In the genomic region with DNA sequence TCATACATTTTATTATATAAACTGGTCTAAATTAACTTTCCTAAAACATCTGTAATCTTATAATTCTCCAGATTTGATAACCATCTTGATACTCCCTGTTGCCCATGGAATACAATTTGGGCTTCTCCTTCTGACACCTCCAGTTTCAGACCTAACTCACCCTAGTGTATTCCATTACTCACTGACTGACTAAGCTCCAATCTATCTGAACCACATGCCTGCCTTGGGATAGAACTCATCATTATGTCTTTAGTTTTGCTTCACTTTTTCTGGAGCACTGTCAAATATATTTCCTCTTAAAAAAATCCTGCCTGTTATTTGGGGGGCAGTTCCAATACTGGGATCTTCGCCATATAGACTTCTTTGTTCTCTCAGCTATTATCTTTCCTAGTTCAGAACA, we compare ENCODE assay signal across 21 cellular contexts. TPM values are rescaled to one million over a fixed set of nuclear protein-coding genes. Genes with fewer than 3 reads are reported as not detected.
DNase-seq lines count a peak whose midpoint lies in the region; ATAC-seq and TF ChIP-seq lines count a peak whose summit lies in the region.
"Had no signal": no experiment of that assay in that cellular context is flagged by ENCODE, and none has a peak within 500 bp of the region (broad histone marks: within the 10 kb centered on the region; RNA-seq: fewer than 3 reads in every experiment).

No MANE protein-coding gene starts in this region.

- TF ChIP-seq CTCF in fibroblast of lung (conservative IDR thresholded peaks at IDR 0.05 in 1 of 2, IDR thresholded peaks at IDR 0.05 in 1 of 2; ENCODE audit: low read depth in 1 of 2, low read length in 2 of 2) (no peak), sigmoid colon (IDR thresholded peaks at IDR 0.05) (no peak)

- no peak overlapping the region for H3K4me2 ChIP-seq in fibroblast of lung (ENCODE audit: extremely low read depth, insufficient read depth, low read length)

- H4K20me1 ChIP-seq in fibroblast of lung (ENCODE audit: control insufficient read depth, extremely low read depth, insufficient read depth, low read length) = no peaks in the 10 kb centered on the region

- no peaks in the 10 kb centered on the region for H3K36me3 Mint-ChIP-seq in stimulated activated memory B cell treated with anti-CD40 and anti-IgM and Interleukin-4, amounts not matched to agents 10 μg/mL and 1 μg/mL and 100 μg/mL, for 72 hours
- H3K36me3 Mint-ChIP-seq: activated CD4-positive, alpha-beta memory T cell treated with anti-CD3 and anti-CD28 coated beads for 36 hours; WTC11 had no signal

- intact Hi-C loops in sigmoid colon (cut with DNase I) = loop anchor here (10.0 kb wide), 1 partner anchor 1265 kb away; no protein-coding TSS in a partner anchor

- H3K4me1 ChIP-seq in fibroblast of lung (ENCODE audit: control insufficient read depth, extremely low read depth, insufficient read depth, low read length) (peaks cover 3% of the 10 kb centered on the region), sigmoid colon (peaks cover 0 to 57% (median 15%) of the 10 kb centered on the region in 4 donors)
- H3K4me1 ChIP-seq: spleen had no signal

- DNase-seq in ELR (ENCODE audit: low read depth) (peak; percentile 78), RKO (ENCODE audit: low spot score) (peak; percentile 70), fibroblast of lung (ENCODE audit: low read depth in 2 of 2) (peak; percentile 26 to 62), sigmoid colon (no peak), middle frontal gyrus (ENCODE audit: extremely low spot score, low spot score) (no peak), GM19240 (ENCODE audit: insufficient read length, low spot score) (no peak)
- DNase-seq: activated CD4-positive, alpha-beta memory T cell treated with anti-CD3 and anti-CD28 coated beads for 36 hours; activated naive CD4-positive, alpha-beta T cell treated with anti-CD3 and anti-CD28 coated beads for 36 hours; AML-193; aorta; foreskin melanocyte; hypothalamus; left cardiac atrium; midbrain; NCI-H1417; NCI-H748 treated with DMSO at 0.1 percent for 48 hours; spleen; T-helper 2 cell had no signal

- 90 to 97% methylated on average over 1 of the region's 1 CpG for WGBS in sigmoid colon, 2 donors

- H3K79me2 ChIP-seq in fibroblast of lung (ENCODE audit: control insufficient read depth, insufficient read depth, low read length) = no peaks in the 10 kb centered on the region

- no peak overlapping the region for H3K9ac ChIP-seq in fibroblast of lung (ENCODE audit: insufficient read depth, low read length)

- TF ChIP-seq POLR2A in sigmoid colon (IDR thresholded peaks at IDR 0.05) = no peak

- H3K9me3 ChIP-seq in fibroblast of lung (ENCODE audit: control insufficient read depth, insufficient read depth, low read depth, low read length) = no peaks in the 10 kb centered on the region
- H3K9me3 ChIP-seq in sigmoid colon = no peaks in the 10 kb centered on the region
- H3K9me3 ChIP-seq: spleen had no signal

- no peak for ATAC-seq in stimulated activated memory B cell treated with anti-CD40 and anti-IgM and Interleukin-4, amounts not matched to agents 10 μg/mL and 1 μg/mL and 100 μg/mL, for 72 hours
- ATAC-seq: left cardiac atrium, WTC11 had no signal

- H3K4me3 ChIP-seq in fibroblast of lung (replicated peaks in 1 of 4; ENCODE audit: control extremely low read depth in 1 of 4, insufficient read depth in 1 of 4, low read depth in 3 of 4, low read length in 4 of 4) = no peak overlapping the region
- H3K4me3 ChIP-seq in sigmoid colon = no peak overlapping the region
- H3K4me3 ChIP-seq: spleen had no signal

- H3K36me3 ChIP-seq in fibroblast of lung (ENCODE audit: control insufficient read depth, insufficient read depth, low read length) = no peaks in the 10 kb centered on the region
- no peaks in the 10 kb centered on the region for H3K36me3 ChIP-seq in sigmoid colon
- H3K36me3 ChIP-seq: spleen had no signal

- TF ChIP-seq EP300 in sigmoid colon (IDR thresholded peaks at IDR 0.05) = no peak

- no peak overlapping the region for H3K27ac ChIP-seq in fibroblast of lung (ENCODE audit: insufficient read depth, low read length)
- H3K27ac ChIP-seq in sigmoid colon = peak overlapping the region in 3 of 4 donors; percentile 83 to 91 (median 87)
- H3K27ac ChIP-seq: spleen had no signal

- H3K27me3 ChIP-seq in fibroblast of lung (ENCODE audit: control insufficient read depth, insufficient read depth, low read length) (no peaks in the 10 kb centered on the region), sigmoid colon (no peaks in the 10 kb centered on the region)
- H3K27me3 ChIP-seq: spleen had no signal

- H3K4me3 Mint-ChIP-seq in stimulated activated memory B cell treated with anti-CD40 and anti-IgM and Interleukin-4, amounts not matched to agents 10 μg/mL and 1 μg/mL and 100 μg/mL, for 72 hours = no peak overlapping the region
- H3K4me3 Mint-ChIP-seq: activated CD4-positive, alpha-beta memory T cell treated with anti-CD3 and anti-CD28 coated beads for 36 hours; activated naive CD4-positive, alpha-beta T cell treated with anti-CD3 and anti-CD28 coated beads for 36 hours; WTC11 had no signal

- no peak overlapping the region for H3K27ac Mint-ChIP-seq in stimulated activated memory B cell treated with anti-CD40 and anti-IgM and Interleukin-4, amounts not matched to agents 10 μg/mL and 1 μg/mL and 100 μg/mL, for 72 hours
- H3K27ac Mint-ChIP-seq: activated CD4-positive, alpha-beta memory T cell treated with anti-CD3 and anti-CD28 coated beads for 36 hours; activated naive CD4-positive, alpha-beta T cell treated with anti-CD3 and anti-CD28 coated beads for 36 hours; WTC11 had no signal

- no peak overlapping the region for H2AFZ ChIP-seq in fibroblast of lung (ENCODE audit: low read length)

- no peaks in the 10 kb centered on the region for H3K4me1 Mint-ChIP-seq in stimulated activated memory B cell treated with anti-CD40 and anti-IgM and Interleukin-4, amounts not matched to agents 10 μg/mL and 1 μg/mL and 100 μg/mL, for 72 hours
- H3K4me1 Mint-ChIP-seq: WTC11 had no signal

- H3K27me3 Mint-ChIP-seq in stimulated activated memory B cell treated with anti-CD40 and anti-IgM and Interleukin-4, amounts not matched to agents 10 μg/mL and 1 μg/mL and 100 μg/mL, for 72 hours = no peaks in the 10 kb centered on the region

- H3K9me3 Mint-ChIP-seq in stimulated activated memory B cell treated with anti-CD40 and anti-IgM and Interleukin-4, amounts not matched to agents 10 μg/mL and 1 μg/mL and 100 μg/mL, for 72 hours = no peaks in the 10 kb centered on the region
- H3K9me3 Mint-ChIP-seq: activated CD4-positive, alpha-beta memory T cell treated with anti-CD3 and anti-CD28 coated beads for 36 hours; activated naive CD4-positive, alpha-beta T cell treated with anti-CD3 and anti-CD28 coated beads for 36 hours; WTC11 had no signal

RNA-seq across cellular contexts. Expression of a gene that starts 4.9 kb away (rescaled TPM):
- total RNA-seq in fibroblast of lung (4.9 and 8.4 TPM in 2 replicates), sigmoid colon (100 to 1,000 TPM in 2 of 4 donors, 10 to 100 TPM in 2; 91.2 to 150 (median 102) TPM)
- polyA plus RNA-seq in fibroblast of lung (2.8 and 5.4 TPM in 2 replicates), sigmoid colon (1 to 10 TPM; 1.6 to 3.0 (median 2.8) TPM)
- polyA plus RNA-seq in fibroblast of lung (2012) = 1.2 and 2.7 TPM in 2 replicates
- polyA minus RNA-seq in fibroblast of lung (ENCODE audit: low replicate concordance) = 1.3 and 4.4 TPM in 2 replicates
- total RNA-seq: activated CD4-positive, alpha-beta memory T cell treated with anti-CD3 and anti-CD28 coated beads for 36 hours; activated naive CD4-positive, alpha-beta T cell treated with anti-CD3 and anti-CD28 coated beads for 36 hours; pulmonary artery endothelial cell had no signal

Comparison
In these comparisons a context has a peak if more than half of its experiments do, and no peak if none do; other contexts are left out.
1. DNase-seq: peak in ELR (single experiment), RKO (single experiment) and fibroblast of lung (2 of 2); none in sigmoid colon (single experiment), middle frontal gyrus (single experiment) and GM19240 (single experiment).